In genomic region chr18:45775726-45776125, GRCh38 we compare ENCODE assay signal across 8 cellular contexts. TPM values are rescaled to one million over a fixed set of nuclear protein-coding genes. Genes with fewer than 3 reads are reported as not detected.
A peak's percentile ranks its signal among the peaks of the same experiment; 100 is the strongest.
DNase-seq lines count a peak whose midpoint lies in the region; ATAC-seq and TF ChIP-seq lines count a peak whose summit lies in the region.

No MANE protein-coding gene starts in this region.

- intact Hi-C loops in heart left ventricle (cut with DNase I) (loop anchor here in 4 of 10 donors (5.0 to 10.0 kb wide), 4 partner anchors 33 to 59 kb away; partner anchors contain the start of gene SLC14A1 (in 1 of the 4)), Right ventricle myocardium superior (cut with DNase I) (no loop called here)

- H3K4me1 Mint-ChIP-seq in central memory CD8-positive, alpha-beta T cell: peaks cover 33% of the 10 kb centered on the region

- peaks cover 8% of the 10 kb centered on the region for H3K27me3 Mint-ChIP-seq in central memory CD8-positive, alpha-beta T cell

- DNase-seq in heart left ventricle: no peak
- DNase-seq in Right ventricle myocardium superior: no peak
- DNase-seq in central memory CD8-positive, alpha-beta T cell (ENCODE audit: low spot score in 2 of 2): no peak
- DNase-seq in cerebellar cortex (ENCODE audit: low spot score): no peak
- no peak for DNase-seq in NCI-H128 (lab: John Stamatoyannopoulos, UW; ENCODE audit: unreplicated experiment)
- DNase-seq in T-helper 9 cell: no peak

- H3K4me1 ChIP-seq in heart left ventricle: peaks cover 0 to 19% (median 8%) of the 10 kb centered on the region in 12 donors
- H3K4me1 ChIP-seq in mucosa of rectum (ENCODE audit: control insufficient read depth in 2 of 2, insufficient read depth in 2 of 2, low read length in 2 of 2): no peaks in the 10 kb centered on the region
- H3K4me1 ChIP-seq in urinary bladder (ENCODE audit: insufficient read depth): peaks cover 3% of the 10 kb centered on the region

- no peak overlapping the region for H3K27ac Mint-ChIP-seq in central memory CD8-positive, alpha-beta T cell (ENCODE audit: low read depth)

- H3K36me3 Mint-ChIP-seq in central memory CD8-positive, alpha-beta T cell (ENCODE audit: insufficient read depth): peaks cover 2% of the 10 kb centered on the region

- ATAC-seq in heart left ventricle (peak in 1 of 4 donors; percentile 9), Right ventricle myocardium superior (ENCODE audit: poor library complexity) (no peak)
- ATAC-seq in central memory CD8-positive, alpha-beta T cell (replicated peaks; ENCODE audit: extremely low read depth, poor library complexity, severe bottlenecking): no peak

- no peaks in the 10 kb centered on the region for H3K36me3 ChIP-seq in heart left ventricle
- H3K36me3 ChIP-seq in mucosa of rectum (ENCODE audit: control insufficient read depth in 2 of 2, insufficient read depth in 2 of 2, low read length in 2 of 2): no peaks in the 10 kb centered on the region
- H3K36me3 ChIP-seq in urinary bladder (ENCODE audit: insufficient read depth): no peaks in the 10 kb centered on the region

- peak overlapping the region; percentile 53 to 70 for H3K9ac ChIP-seq in mucosa of rectum (ENCODE audit: low read depth in 1 of 2, low read length in 2 of 2)

- H3K9me3 ChIP-seq in heart left ventricle: no peaks in the 10 kb centered on the region
- H3K9me3 ChIP-seq in mucosa of rectum (ENCODE audit: control insufficient read depth in 2 of 2, low read length in 2 of 2): no peaks in the 10 kb centered on the region

- H3K27ac ChIP-seq in heart left ventricle: peak overlapping the region; percentile 54 to 89 (median 74)
- peak overlapping the region; percentile 58 to 65 for H3K27ac ChIP-seq in mucosa of rectum (ENCODE audit: low read depth in 2 of 2, low read length in 2 of 2)
- H3K27ac ChIP-seq in urinary bladder (ENCODE audit: low read depth): peak overlapping the region; percentile 31

- H3K4me3 ChIP-seq in heart left ventricle (peak overlapping the region; percentile 40 to 90 (median 70)), mucosa of rectum (ENCODE audit: low read length in 2 of 2) (peak overlapping the region; percentile 65 to 72), urinary bladder (ENCODE audit: low read depth, low read length) (no peak overlapping the region)

- no peaks in the 10 kb centered on the region for H3K9me3 Mint-ChIP-seq in central memory CD8-positive, alpha-beta T cell

- peak overlapping the region; percentile 75 for H3K4me3 Mint-ChIP-seq in central memory CD8-positive, alpha-beta T cell

- no peak for TF ChIP-seq POLR2A in heart left ventricle (IDR thresholded peaks at IDR 0.05)

- 30 to 47% (median 45%) methylated on average over 8 of the region's 8 CpGs for WGBS in heart left ventricle, 4 donors
- 59% methylated on average over 8 of the region's 8 CpGs for WGBS in urinary bladder

- H3K27me3 ChIP-seq in heart left ventricle (peaks cover 0 to 6% (median 0%) of the 10 kb centered on the region in 9 donors), mucosa of rectum (ENCODE audit: control insufficient read depth in 2 of 2, insufficient read depth in 2 of 2, low read length in 2 of 2) (no peaks in the 10 kb centered on the region)

- TF ChIP-seq CTCF in heart left ventricle (IDR thresholded peaks at IDR 0.05): no peak

RNA-seq across cellular contexts. Expression of gene SIGLEC15, which starts 49.7 kb away (rescaled TPM):
- under 1 TPM in 6 of 9 donors, not detected in 3; 0.08 to 0.77 (median 0.49) TPM for total RNA-seq in heart left ventricle
- polyA plus RNA-seq in heart left ventricle: under 1 TPM in 1 of 2 donors, not detected in 1; 0.10 TPM
- total RNA-seq in Right ventricle myocardium superior: not detected
- total RNA-seq in urinary bladder: 2.3 TPM
- 1.3 TPM for polyA plus RNA-seq in urinary bladder

RNA-seq across cellular contexts. Expression of gene SLC14A1, which starts 51.7 kb away (rescaled TPM):
- total RNA-seq in heart left ventricle: 10 to 100 TPM in 8 of 9 donors, 1 to 10 TPM in 1; 8.9 to 50.1 (median 19.4) TPM
- polyA plus RNA-seq in heart left ventricle: 10 to 100 TPM in 1 of 2 donors, 1 to 10 TPM in 1; 7.1 to 16.0 TPM
- 32.8 TPM for total RNA-seq in Right ventricle myocardium superior
- 102 TPM for total RNA-seq in urinary bladder
- 23.5 TPM for polyA plus RNA-seq in urinary bladder
